ENCODE assay signal across 8 cellular contexts in genomic region chr15:85504739-85505676, GRCh38.
DNase-seq lines count a peak whose midpoint lies in the region; ATAC-seq, FAIRE-seq and TF ChIP-seq lines count a peak whose summit lies in the region.

No MANE protein-coding gene starts in this region.

- peak; percentile 21 to 72 (median 53) for TF ChIP-seq CTCF in body of pancreas (IDR thresholded peaks at IDR 0.05)
- TF ChIP-seq CTCF in kidney (IDR thresholded peaks at IDR 0.05; ENCODE audit: borderline replicate concordance, extremely low read depth, insufficient read depth) = peak; percentile 60

- WGBS in body of pancreas, 2 donors = 64 to 68% methylated on average over 8 of the region's 8 CpGs

- H3K27ac ChIP-seq in body of pancreas = peak overlapping the region in 3 of 4 donors; percentile 9 to 31 (median 18)
- no peak overlapping the region for H3K27ac ChIP-seq in kidney (ENCODE audit: low read depth in 2 of 2, low read length in 2 of 2)

- ATAC-seq in body of pancreas = peak; percentile 64

- H3K9ac ChIP-seq in kidney (ENCODE audit: low read length in 2 of 2) = no peak overlapping the region

- H3K4me1 ChIP-seq in body of pancreas (peaks cover 2% of the 10 kb centered on the region), kidney (ENCODE audit: control insufficient read depth in 1 of 2, insufficient read depth in 1 of 2, low read depth in 1 of 2, low read length in 2 of 2) (peaks cover 0 to 9% of the 10 kb centered on the region in 2 donors)

- DNase-seq in COLO829 (ENCODE audit: low spot score) (peak; percentile 42), HPDE6-E6E7 (ENCODE audit: extremely low spot score) (peak; percentile 23), SHP77 treated with DMSO at 0.1 percent for 48 hours (lab: John Stamatoyannopoulos, UW) (peak; percentile 21), body of pancreas (peak; percentile 49 to 68 (median 56)), kidney (no peak), iPS-NIHi7 (ENCODE audit: extremely low spot score) (no peak)
- DNase-seq in stimulated activated CD4-positive, alpha-beta T cell treated with anti-CD3 and anti-CD28 coated beads, Interleukin-2, amount 100 ng/mL, for 48 hours = peak; percentile 37 to 59
- DNase-seq in activated effector memory CD4-positive, alpha-beta T cell treated with Interleukin-2 at 50 U/mL for 16 hours = no peak

- TF ChIP-seq POLR2A in body of pancreas (IDR thresholded peaks at IDR 0.05) = no peak

- H3K27me3 ChIP-seq in body of pancreas = no peaks in the 10 kb centered on the region

- intact Hi-C loops in body of pancreas (cut with DNase I) (no loop called here), kidney (cut with DNase I) (no loop called here)

- H3K36me3 ChIP-seq in body of pancreas (replicated peaks in 1 of 2; ENCODE audit: insufficient read depth in 1 of 2, low read depth in 2 of 2) (no peaks in the 10 kb centered on the region), kidney (ENCODE audit: control insufficient read depth in 1 of 2, insufficient read depth in 2 of 2, low read length in 2 of 2) (no peaks in the 10 kb centered on the region)

- H3K9me3 ChIP-seq in body of pancreas (no peaks in the 10 kb centered on the region), kidney (ENCODE audit: control insufficient read depth in 1 of 2, low read length in 2 of 2) (no peaks in the 10 kb centered on the region)

- peak; percentile 85 for FAIRE-seq in kidney (lab: Jason Lieb, UNC)

- H3K4me3 ChIP-seq in body of pancreas (no peak overlapping the region), kidney (ENCODE audit: low read length in 2 of 2) (no peak overlapping the region)

Comparison
In these comparisons a context has a peak if more than half of its experiments do, and no peak if none do; other contexts are left out.
1. DNase-seq: peak in COLO829 (single experiment), HPDE6-E6E7 (single experiment), SHP77 treated with DMSO at 0.1 percent for 48 hours (single experiment), body of pancreas (4 of 4) and stimulated activated CD4-positive, alpha-beta T cell treated with anti-CD3 and anti-CD28 coated beads, Interleukin-2, amount 100 ng/mL, for 48 hours (2 of 2); none in kidney (single experiment), activated effector memory CD4-positive, alpha-beta T cell treated with Interleukin-2 at 50 U/mL for 16 hours (single experiment) and iPS-NIHi7 (single experiment).
2. H3K27ac ChIP-seq: peak in body of pancreas (3 of 4); none in kidney (0 of 2).